ENCODE assay signal across 8 cellular contexts in the genomic region with DNA sequence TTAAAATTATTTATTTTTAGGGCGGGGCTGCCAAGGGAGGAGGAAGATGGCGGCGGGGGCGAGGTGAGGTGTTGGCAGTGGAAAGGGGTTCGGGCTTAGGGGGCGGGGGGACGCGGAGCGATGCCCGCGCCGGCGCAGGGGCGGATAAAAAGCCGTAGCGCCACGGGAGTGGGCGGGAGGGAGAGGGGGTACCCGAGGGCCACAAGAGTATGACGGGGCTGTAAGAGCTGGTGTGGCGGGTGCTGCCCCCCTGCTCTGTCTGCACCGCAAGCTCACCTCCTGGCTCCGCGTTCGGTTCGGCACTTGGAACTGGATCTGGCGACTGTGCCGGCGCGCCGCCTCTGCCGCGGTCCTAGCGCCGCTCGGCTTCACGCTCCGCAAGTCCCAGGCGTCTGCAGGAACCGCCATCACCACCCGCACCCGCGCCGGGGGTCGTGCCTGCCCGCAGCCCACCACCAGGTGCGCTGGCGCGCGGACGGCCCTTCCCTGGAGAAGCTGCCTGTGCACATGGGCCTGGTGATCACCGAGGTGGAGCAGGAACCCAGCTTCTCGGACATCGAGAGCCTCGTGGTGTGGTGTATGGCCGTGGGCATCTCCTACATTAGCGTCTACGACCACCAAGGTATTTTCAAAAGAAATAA.
DNase-seq lines count a peak whose midpoint lies in the region; ATAC-seq and TF ChIP-seq lines count a peak whose summit lies in the region.

No MANE protein-coding gene starts in this region.

- no peak overlapping the region for H3K27ac ChIP-seq in GM23248

- no peak for TF ChIP-seq CTCF in choroid plexus epithelial cell (conservative IDR thresholded peaks at IDR 0.05; ENCODE audit: low read depth, low read length)

- H3K4me3 Mint-ChIP-seq in stimulated activated naive CD8-positive, alpha-beta T cell treated with anti-CD3 and anti-CD28 coated beads, Interleukin-15, amount 100 ng/mL, for 72 hours: peak overlapping the region; percentile 50 to 67

- no peaks in the 10 kb centered on the region for H3K9me3 ChIP-seq in GM23248 (ENCODE audit: low read depth)

- H3K4me3 ChIP-seq in GM23248 (peak overlapping the region; percentile 80), choroid plexus epithelial cell (ENCODE audit: low read depth, low read length) (peak overlapping the region; percentile 70)

- peak; percentile 39 for ATAC-seq in stimulated activated naive CD8-positive, alpha-beta T cell treated with anti-CD3 and anti-CD28 coated beads, Interleukin-15, amount 100 ng/mL, for 72 hours

- H3K79me2 ChIP-seq in GM23248 (ENCODE audit: insufficient read depth): no peaks in the 10 kb centered on the region

- peak overlapping the region; percentile 30 for H3K9ac ChIP-seq in GM23248

- H3K9me2 ChIP-seq in GM23248 (ENCODE audit: insufficient read depth): no peaks in the 10 kb centered on the region

- no peaks in the 10 kb centered on the region for H3K9me3 Mint-ChIP-seq in stimulated activated naive CD8-positive, alpha-beta T cell treated with anti-CD3 and anti-CD28 coated beads, Interleukin-15, amount 100 ng/mL, for 72 hours

- H3K27me3 Mint-ChIP-seq in stimulated activated naive CD8-positive, alpha-beta T cell treated with anti-CD3 and anti-CD28 coated beads, Interleukin-15, amount 100 ng/mL, for 72 hours: peaks cover 69% of the 10 kb centered on the region

- no peaks in the 10 kb centered on the region for H4K20me1 ChIP-seq in GM23248 (ENCODE audit: insufficient read depth)

- in situ Hi-C loops in GM23248 (cut with MboI): no loop called here

- no peaks in the 10 kb centered on the region for H3F3A ChIP-seq in GM23248 (ENCODE audit: insufficient read depth)

- peaks cover 26% of the 10 kb centered on the region; the same call in 1 of the 2 replicates for H3K27me3 ChIP-seq in GM23248 (replicated peaks; ENCODE audit: insufficient read depth)

- 0 to 1% methylated on average over 20 to 58 of the region's 58 CpGs for WGBS in GM23248 (ENCODE audit: low coverage in 1 of 2, low lambda C conversion rate in 2 of 2, missing lambda C conversion rate in 2 of 2), 2 experiments

- peak; percentile 13 for DNase-seq in DMS53 treated with DMSO at 0.1 percent for 48 hours (lab: John Stamatoyannopoulos, UW; ENCODE audit: unreplicated experiment)
- DNase-seq in GM23248: peak; percentile 56
- peak; percentile 84 to 93 for DNase-seq in NCI-H526 (lab: John Stamatoyannopoulos, UW)
- peak; percentile 40 for DNase-seq in choroid plexus epithelial cell (ENCODE audit: low read depth)
- DNase-seq in left kidney (ENCODE audit: low read depth, low spot score): peak; percentile 91
- no peak for DNase-seq in stimulated activated naive CD8-positive, alpha-beta T cell treated with anti-CD3 and anti-CD28 coated beads, Interleukin-15, amount 100 ng/mL, for 72 hours
- no peak for DNase-seq in stimulated activated CD4-positive, alpha-beta T cell treated with anti-CD3 and anti-CD28 coated beads, Interleukin-12 subunit alpha, Interleukin-12 subunit beta, amount 100 ng/mL, for 4 hours
- no peak for DNase-seq in activated CD4-positive, CD25-positive, alpha-beta regulatory T cell (lab: John Stamatoyannopoulos, UW)

- H3K4me2 ChIP-seq in GM23248 (ENCODE audit: unreplicated experiment): peak overlapping the region; percentile 97

- H3K27ac Mint-ChIP-seq in stimulated activated naive CD8-positive, alpha-beta T cell treated with anti-CD3 and anti-CD28 coated beads, Interleukin-15, amount 100 ng/mL, for 72 hours: no peak overlapping the region

- no peaks in the 10 kb centered on the region for H3K4me1 Mint-ChIP-seq in stimulated activated naive CD8-positive, alpha-beta T cell treated with anti-CD3 and anti-CD28 coated beads, Interleukin-15, amount 100 ng/mL, for 72 hours

- H3K36me3 ChIP-seq in GM23248 (ENCODE audit: low read depth): no peaks in the 10 kb centered on the region

- peak overlapping the region; percentile 85 for H2AFZ ChIP-seq in GM23248

- peaks cover 3% of the 10 kb centered on the region; the same call in 1 of the 2 replicates for H3K4me1 ChIP-seq in GM23248 (ENCODE audit: insufficient read depth)

Comparison
In these comparisons a context has a peak if more than half of its experiments do, and no peak if none do; other contexts are left out.
1. DNase-seq: peak in DMS53 treated with DMSO at 0.1 percent for 48 hours (single experiment), GM23248 (single experiment), NCI-H526 (2 of 2), choroid plexus epithelial cell (single experiment) and left kidney (single experiment); none in stimulated activated naive CD8-positive, alpha-beta T cell treated with anti-CD3 and anti-CD28 coated beads, Interleukin-15, amount 100 ng/mL, for 72 hours (0 of 2), stimulated activated CD4-positive, alpha-beta T cell treated with anti-CD3 and anti-CD28 coated beads, Interleukin-12 subunit alpha, Interleukin-12 subunit beta, amount 100 ng/mL, for 4 hours (single experiment) and activated CD4-positive, CD25-positive, alpha-beta regulatory T cell (0 of 4).